26 cellular contexts compared by ENCODE assay signal in the genomic region with DNA sequence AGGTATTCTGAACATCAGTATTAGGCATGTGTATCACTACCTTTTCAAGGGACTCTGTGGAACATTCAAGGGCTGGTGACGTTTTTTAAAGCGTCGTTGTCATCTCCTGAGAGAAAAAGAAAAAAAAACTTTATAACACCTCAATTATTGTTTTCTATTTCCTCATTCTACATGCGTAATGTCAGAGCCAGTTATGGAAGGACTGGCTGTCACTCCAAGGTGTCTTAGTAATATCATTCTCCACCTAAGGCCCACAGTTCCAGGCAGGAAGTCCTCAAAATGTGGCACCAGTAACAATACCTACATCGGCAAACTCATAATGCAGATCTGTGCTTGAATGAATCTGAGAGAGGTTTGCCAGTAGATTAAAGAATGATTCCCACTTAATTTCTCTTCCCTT.
"Had no signal": no experiment of that assay in that cellular context is flagged by ENCODE, and none has a peak within 500 bp of the region (broad histone marks: within the 10 kb centered on the region; RNA-seq: fewer than 3 reads in every experiment).

No MANE protein-coding gene starts in this region.

- H3K27ac Mint-ChIP-seq: naive thymus-derived CD4-positive, alpha-beta T cell; neural progenitor cell; stimulated activated memory B cell treated with anti-CD40 and anti-IgM and Interleukin-4, amounts not matched to agents 10 μg/mL and 1 μg/mL and 100 μg/mL, for 72 hours had no signal

- H3K4me1 ChIP-seq: foreskin keratinocyte, lower lobe of right lung, prostate gland, testis, uterus had no signal

- DNase-seq: dermis blood vessel endothelial cell; effector memory CD4-positive, alpha-beta T cell; foreskin keratinocyte; heart left ventricle; left ventricle myocardium superior; lower lobe of right lung; naive thymus-derived CD4-positive, alpha-beta T cell; nucleus accumbens; stimulated activated CD4-positive, alpha-beta T cell treated with anti-CD3 and anti-CD28 coated beads, Interleukin-2, amount 100 ng/mL, for 24 hours; stimulated activated CD4-positive, alpha-beta T cell treated with anti-CD3 and anti-CD28 coated beads, Interleukin-4, amount 100 ng/mL, for 24 hours; stimulated activated naive CD8-positive, alpha-beta T cell treated with anti-CD3 and anti-CD28 coated beads, Interleukin-15, Interleukin-2, amounts not matched to agents 100 U/mL and 50 U/mL, for 24 hours; substantia nigra; testis; tibial artery; upper lobe of right lung; uterus had no signal

- H3K27me3 ChIP-seq: esophagus muscularis mucosa, foreskin keratinocyte, gastroesophageal sphincter, heart left ventricle, hepatocyte, right atrium auricular region, testis, tibial artery, upper lobe of right lung, uterus had no signal

- H3K9me3 Mint-ChIP-seq: naive thymus-derived CD4-positive, alpha-beta T cell; nephron; stimulated activated memory B cell treated with anti-CD40 and anti-IgM and Interleukin-4, amounts not matched to agents 10 μg/mL and 1 μg/mL and 100 μg/mL, for 72 hours had no signal

- H3K4me3 ChIP-seq: coronary artery, esophagus muscularis mucosa, gastroesophageal sphincter, heart left ventricle, hepatocyte, lower lobe of right lung, neural progenitor cell, prostate gland, right atrium auricular region, testis, tibial artery, upper lobe of right lung, uterus had no signal

- H3K36me3 ChIP-seq: heart left ventricle, lower lobe of right lung, neural progenitor cell, prostate gland, right atrium auricular region, tibial artery, upper lobe of right lung, uterus had no signal

- H3K4me2 ChIP-seq: hepatocyte, neural progenitor cell had no signal

- H2AFZ ChIP-seq: hepatocyte, neural progenitor cell had no signal

- ATAC-seq: foreskin keratinocyte; gastroesophageal sphincter; heart left ventricle; left ventricle myocardium superior; lower lobe of right lung; naive thymus-derived CD4-positive, alpha-beta T cell; sciatic nerve; stimulated activated memory B cell treated with anti-CD40 and anti-IgM and Interleukin-4, amounts not matched to agents 10 μg/mL and 1 μg/mL and 100 μg/mL, for 72 hours; stimulated activated naive CD8-positive, alpha-beta T cell treated with anti-CD3 and anti-CD28 coated beads, Interleukin-15, Interleukin-2, amounts not matched to agents 100 U/mL and 50 U/mL, for 24 hours; upper lobe of right lung had no signal

- H3K27ac ChIP-seq: coronary artery, esophagus muscularis mucosa, foreskin keratinocyte, gastroesophageal sphincter, heart left ventricle, hepatocyte, lower lobe of right lung, neural progenitor cell, prostate gland, right atrium auricular region, testis, tibial artery, upper lobe of right lung had no signal

- H3K36me3 Mint-ChIP-seq: naive thymus-derived CD4-positive, alpha-beta T cell; neural progenitor cell; stimulated activated memory B cell treated with anti-CD40 and anti-IgM and Interleukin-4, amounts not matched to agents 10 μg/mL and 1 μg/mL and 100 μg/mL, for 72 hours had no signal

- H3K4me1 Mint-ChIP-seq: stimulated activated memory B cell treated with anti-CD40 and anti-IgM and Interleukin-4, amounts not matched to agents 10 μg/mL and 1 μg/mL and 100 μg/mL, for 72 hours had no signal

- H3K27me3 Mint-ChIP-seq: stimulated activated memory B cell treated with anti-CD40 and anti-IgM and Interleukin-4, amounts not matched to agents 10 μg/mL and 1 μg/mL and 100 μg/mL, for 72 hours had no signal

- H3K4me3 Mint-ChIP-seq: naive thymus-derived CD4-positive, alpha-beta T cell; nephron; neural progenitor cell; stimulated activated memory B cell treated with anti-CD40 and anti-IgM and Interleukin-4, amounts not matched to agents 10 μg/mL and 1 μg/mL and 100 μg/mL, for 72 hours had no signal

- H3K9me3 ChIP-seq: esophagus muscularis mucosa, gastroesophageal sphincter, heart left ventricle, lower lobe of right lung, prostate gland, right atrium auricular region, testis, tibial artery, upper lobe of right lung, uterus had no signal

- H3K9ac ChIP-seq: neural progenitor cell had no signal
